In genomic region chr1:167455786-167456446, GRCh38 we compare ENCODE assay signal across 8 cellular contexts.
DNase-seq lines count a peak whose midpoint lies in the region; ATAC-seq, FAIRE-seq and TF ChIP-seq lines count a peak whose summit lies in the region.

No MANE protein-coding gene starts in this region.

- peak overlapping the region; percentile 94 for H3K4me2 ChIP-seq in neural progenitor cell

- H3K9ac ChIP-seq in neural progenitor cell, result no peak overlapping the region

- H2AFZ ChIP-seq in neural progenitor cell (replicated peaks), result peak overlapping the region; percentile 71

- H3F3A ChIP-seq in neural progenitor cell (ENCODE audit: low read depth), result peaks cover 26% of the 10 kb centered on the region

- H3K9me3 Mint-ChIP-seq in activated CD8-positive, alpha-beta T cell treated with anti-CD3 and anti-CD28 coated beads for 36 hours, result no peaks in the 10 kb centered on the region
- no peaks in the 10 kb centered on the region for H3K9me3 Mint-ChIP-seq in neural progenitor cell

- FAIRE-seq in GM19239 (lab: Jason Lieb, UNC), result peak; percentile 51

- no peaks in the 10 kb centered on the region for H3K27me3 Mint-ChIP-seq in activated CD8-positive, alpha-beta T cell treated with anti-CD3 and anti-CD28 coated beads for 36 hours
- peaks cover 4% of the 10 kb centered on the region for H3K27me3 Mint-ChIP-seq in neural progenitor cell (ENCODE audit: insufficient read depth, low read depth)

- CTCF ChIA-PET in activated CD8-positive, alpha-beta T cell treated with anti-CD3 and anti-CD28 coated beads for 36 hours (lab: Charles Lee), result interaction anchor here (0.8 to 5.2 kb wide), 14 partner anchors 9 to 187 kb away, joined by 3 to 33 read pairs (median 6); partner anchors contain the start of gene CD247

- TF ChIP-seq CTCF in C4-2B (conservative IDR thresholded peaks at IDR 0.05) (no peak), fibroblast of villous mesenchyme (IDR thresholded peaks at IDR 0.05; ENCODE audit: insufficient read depth, low read depth, low read length) (no peak), neural progenitor cell (IDR thresholded peaks at IDR 0.05) (no peak)
- no peak for TF ChIP-seq CTCF in activated CD8-positive, alpha-beta T cell treated with anti-CD3 and anti-CD28 coated beads for 36 hours (IDR thresholded peaks at IDR 0.05)

- H3K79me2 ChIP-seq in neural progenitor cell (ENCODE audit: low read depth), result no peaks in the 10 kb centered on the region

- DNase-seq in GM19239 (ENCODE audit: insufficient read length, low spot score) (no peak), fibroblast of villous mesenchyme (ENCODE audit: low read depth) (no peak), neural progenitor cell (ENCODE audit: low spot score) (peak; percentile 56), GF-D8 (lab: John Stamatoyannopoulos, UW) (no peak), NCI-H1694 (lab: John Stamatoyannopoulos, UW) (no peak)
- DNase-seq in activated CD8-positive, alpha-beta T cell treated with anti-CD3 and anti-CD28 coated beads for 36 hours, result peak; percentile 81

- peaks cover 71% of the 10 kb centered on the region for H3K4me1 Mint-ChIP-seq in activated CD8-positive, alpha-beta T cell treated with anti-CD3 and anti-CD28 coated beads for 36 hours (ENCODE audit: low read depth)
- H3K4me1 Mint-ChIP-seq in neural progenitor cell, result peaks cover 32% of the 10 kb centered on the region

- H3K4me3 ChIP-seq in fibroblast of villous mesenchyme (ENCODE audit: low read depth, low read length), result peak overlapping the region; percentile 70
- H3K4me3 ChIP-seq in neural progenitor cell, result peak overlapping the region; percentile 73

- H3K9me3 ChIP-seq in neural progenitor cell (ENCODE audit: low read depth), result no peaks in the 10 kb centered on the region

- H3K27ac ChIP-seq in C4-2B (peak overlapping the region; percentile 59; the same call in 1 of the 2 replicates), neural progenitor cell (no peak overlapping the region)

- intact Hi-C loops in activated CD8-positive, alpha-beta T cell treated with anti-CD3 and anti-CD28 coated beads for 36 hours (cut with micrococcal nuclease), result loop anchor here (5.0 kb wide), 1 partner anchor 61 kb away; the partner anchor contains the start of gene CD247

- no peaks in the 10 kb centered on the region for H4K20me1 ChIP-seq in neural progenitor cell (ENCODE audit: low read depth)

- H3K27ac Mint-ChIP-seq in activated CD8-positive, alpha-beta T cell treated with anti-CD3 and anti-CD28 coated beads for 36 hours, result peak overlapping the region; percentile 88
- peak overlapping the region; percentile 85 for H3K27ac Mint-ChIP-seq in neural progenitor cell

- POLR2A ChIA-PET in activated CD8-positive, alpha-beta T cell treated with anti-CD3 and anti-CD28 coated beads for 36 hours (lab: Charles Lee), result interaction anchor here (0.8 to 5.7 kb wide), 17 partner anchors 9 to 178 kb away, joined by 3 to 85 read pairs (median 6); partner anchors contain the start of gene CD247

- H3K36me3 ChIP-seq in neural progenitor cell, result no peaks in the 10 kb centered on the region

- H3K36me3 Mint-ChIP-seq in activated CD8-positive, alpha-beta T cell treated with anti-CD3 and anti-CD28 coated beads for 36 hours (ENCODE audit: low read depth), result peaks cover 58% of the 10 kb centered on the region
- no peaks in the 10 kb centered on the region for H3K36me3 Mint-ChIP-seq in neural progenitor cell

- peak overlapping the region; percentile 76 for H3K4me3 Mint-ChIP-seq in activated CD8-positive, alpha-beta T cell treated with anti-CD3 and anti-CD28 coated beads for 36 hours
- peak overlapping the region; percentile 75 for H3K4me3 Mint-ChIP-seq in neural progenitor cell

- H3K4me1 ChIP-seq in neural progenitor cell, result peaks cover 15% of the 10 kb centered on the region

- H3K27me3 ChIP-seq in neural progenitor cell, result peaks cover 47% of the 10 kb centered on the region

- ATAC-seq in HG03432 (IDR thresholded peaks at IDR 0.05; ENCODE audit: unreplicated experiment), result peak; percentile 42
- ATAC-seq in activated CD8-positive, alpha-beta T cell treated with anti-CD3 and anti-CD28 coated beads for 36 hours, result peak; percentile 64

Comparison
In these comparisons a context has a peak if more than half of its experiments do, and no peak if none do; other contexts are left out.
1. DNase-seq: peak in activated CD8-positive, alpha-beta T cell treated with anti-CD3 and anti-CD28 coated beads for 36 hours (single experiment) and neural progenitor cell (single experiment); none in GM19239 (single experiment), fibroblast of villous mesenchyme (single experiment), GF-D8 (single experiment) and NCI-H1694 (single experiment).